In the genomic region with DNA sequence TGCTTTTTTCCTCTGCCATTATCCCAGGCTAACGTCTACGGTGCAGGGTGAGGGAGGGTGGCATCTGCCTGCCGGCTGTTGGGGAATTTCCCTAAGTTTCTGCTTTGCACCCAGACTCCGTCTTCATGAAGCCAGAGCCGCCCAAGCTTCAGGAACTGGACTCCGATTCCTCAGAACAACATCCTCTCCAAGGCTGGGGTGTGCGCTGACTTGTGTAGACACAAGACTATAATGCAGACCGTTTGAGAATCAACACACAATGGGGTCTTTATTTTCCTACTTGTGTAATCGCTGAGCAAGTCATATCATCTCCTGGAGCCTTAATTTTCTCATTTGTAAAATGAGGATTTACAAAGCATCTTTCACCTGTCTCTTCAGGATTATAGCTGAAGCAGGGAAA, we compare ENCODE assay signal across 1 cellular context.
TF ChIP-seq lines count a peak whose summit lies in the region.

No MANE protein-coding gene starts in this region.

TF ChIP-seq in GM23338, 12 proteins besides CTCF, POLR2A, EP300 and RAD21 (continued from another document):
- TF ChIP-seq, protein P1, sequence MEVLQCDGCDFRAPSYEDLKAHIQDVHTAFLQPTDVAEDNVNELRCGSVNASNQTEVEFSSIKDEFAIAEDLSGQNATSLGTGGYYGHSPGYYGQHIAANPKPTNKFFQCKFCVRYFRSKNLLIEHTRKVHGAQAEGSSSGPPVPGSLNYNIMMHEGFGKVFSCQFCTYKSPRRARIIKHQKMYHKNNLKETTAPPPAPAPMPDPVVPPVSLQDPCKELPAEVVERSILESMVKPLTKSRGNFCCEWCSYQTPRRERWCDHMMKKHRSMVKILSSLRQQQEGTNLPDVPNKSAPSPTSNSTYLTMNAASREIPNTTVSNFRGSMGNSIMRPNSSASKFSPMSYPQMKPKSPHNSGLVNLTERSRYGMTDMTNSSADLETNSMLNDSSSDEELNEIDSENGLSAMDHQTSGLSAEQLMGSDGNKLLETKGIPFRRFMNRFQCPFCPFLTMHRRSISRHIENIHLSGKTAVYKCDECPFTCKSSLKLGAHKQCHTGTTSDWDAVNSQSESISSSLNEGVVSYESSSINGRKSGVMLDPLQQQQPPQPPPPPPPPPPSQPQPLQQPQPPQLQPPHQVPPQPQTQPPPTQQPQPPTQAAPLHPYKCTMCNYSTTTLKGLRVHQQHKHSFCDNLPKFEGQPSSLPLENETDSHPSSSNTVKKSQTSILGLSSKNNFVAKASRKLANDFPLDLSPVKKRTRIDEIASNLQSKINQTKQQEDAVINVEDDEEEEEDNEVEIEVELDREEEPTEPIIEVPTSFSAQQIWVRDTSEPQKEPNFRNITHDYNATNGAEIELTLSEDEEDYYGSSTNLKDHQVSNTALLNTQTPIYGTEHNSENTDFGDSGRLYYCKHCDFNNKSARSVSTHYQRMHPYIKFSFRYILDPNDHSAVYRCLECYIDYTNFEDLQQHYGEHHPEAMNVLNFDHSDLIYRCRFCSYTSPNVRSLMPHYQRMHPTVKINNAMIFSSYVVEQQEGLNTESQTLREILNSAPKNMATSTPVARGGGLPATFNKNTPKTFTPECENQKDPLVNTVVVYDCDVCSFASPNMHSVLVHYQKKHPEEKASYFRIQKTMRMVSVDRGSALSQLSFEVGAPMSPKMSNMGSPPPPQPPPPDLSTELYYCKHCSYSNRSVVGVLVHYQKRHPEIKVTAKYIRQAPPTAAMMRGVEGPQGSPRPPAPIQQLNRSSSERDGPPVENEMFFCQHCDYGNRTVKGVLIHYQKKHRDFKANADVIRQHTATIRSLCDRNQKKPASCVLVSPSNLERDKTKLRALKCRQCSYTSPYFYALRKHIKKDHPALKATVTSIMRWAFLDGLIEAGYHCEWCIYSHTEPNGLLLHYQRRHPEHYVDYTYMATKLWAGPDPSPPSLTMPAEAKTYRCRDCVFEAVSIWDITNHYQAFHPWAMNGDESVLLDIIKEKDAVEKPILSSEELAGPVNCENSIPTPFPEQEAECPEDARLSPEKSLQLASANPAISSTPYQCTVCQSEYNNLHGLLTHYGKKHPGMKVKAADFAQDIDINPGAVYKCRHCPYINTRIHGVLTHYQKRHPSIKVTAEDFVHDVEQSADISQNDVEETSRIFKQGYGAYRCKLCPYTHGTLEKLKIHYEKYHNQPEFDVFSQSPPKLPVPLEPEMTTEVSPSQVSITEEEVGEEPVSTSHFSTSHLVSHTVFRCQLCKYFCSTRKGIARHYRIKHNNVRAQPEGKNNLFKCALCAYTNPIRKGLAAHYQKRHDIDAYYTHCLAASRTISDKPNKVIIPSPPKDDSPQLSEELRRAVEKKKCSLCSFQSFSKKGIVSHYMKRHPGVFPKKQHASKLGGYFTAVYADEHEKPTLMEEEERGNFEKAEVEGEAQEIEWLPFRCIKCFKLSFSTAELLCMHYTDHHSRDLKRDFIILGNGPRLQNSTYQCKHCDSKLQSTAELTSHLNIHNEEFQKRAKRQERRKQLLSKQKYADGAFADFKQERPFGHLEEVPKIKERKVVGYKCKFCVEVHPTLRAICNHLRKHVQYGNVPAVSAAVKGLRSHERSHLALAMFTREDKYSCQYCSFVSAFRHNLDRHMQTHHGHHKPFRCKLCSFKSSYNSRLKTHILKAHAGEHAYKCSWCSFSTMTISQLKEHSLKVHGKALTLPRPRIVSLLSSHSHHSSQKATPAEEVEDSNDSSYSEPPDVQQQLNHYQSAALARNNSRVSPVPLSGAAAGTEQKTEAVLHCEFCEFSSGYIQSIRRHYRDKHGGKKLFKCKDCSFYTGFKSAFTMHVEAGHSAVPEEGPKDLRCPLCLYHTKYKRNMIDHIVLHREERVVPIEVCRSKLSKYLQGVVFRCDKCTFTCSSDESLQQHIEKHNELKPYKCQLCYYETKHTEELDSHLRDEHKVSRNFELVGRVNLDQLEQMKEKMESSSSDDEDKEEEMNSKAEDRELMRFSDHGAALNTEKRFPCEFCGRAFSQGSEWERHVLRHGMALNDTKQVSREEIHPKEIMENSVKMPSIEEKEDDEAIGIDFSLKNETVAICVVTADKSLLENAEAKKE (CRISPR knock-in tag; IDR thresholded peaks at IDR 0.05), result no peak
- TF ChIP-seq CREB1 (CRISPR knock-in tag; IDR thresholded peaks at IDR 0.05; ENCODE audit: low read depth) (no peak), STAT1 (IDR thresholded peaks at IDR 0.05; ENCODE audit: unreplicated experiment) (no peak), POLR2AphosphoS5 (IDR thresholded peaks at IDR 0.05; ENCODE audit: low read depth) (no peak)
TF ChIP-seq in GM23338: peak in this region for 0.
